In the genomic region with DNA sequence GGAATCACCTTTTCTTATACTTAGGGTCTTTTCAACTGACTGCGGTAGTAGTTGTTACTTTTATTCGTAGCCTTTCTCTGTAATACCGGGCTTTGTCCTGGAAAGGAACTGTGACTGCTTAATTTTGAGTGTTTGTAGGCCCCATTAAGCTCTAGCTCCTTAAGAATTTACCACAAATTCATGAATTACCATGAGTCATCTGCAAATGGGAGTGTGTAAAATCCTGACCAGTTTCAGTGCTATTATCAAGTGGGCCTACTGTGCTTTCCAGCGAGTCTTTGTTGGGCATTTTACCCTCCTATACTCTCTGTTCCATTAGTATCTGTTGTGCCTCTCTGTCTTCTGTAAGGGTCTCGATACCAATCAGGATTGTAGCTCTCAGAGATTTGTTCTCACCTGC, we compare ENCODE assay signal across 22 cellular contexts. TPM values are rescaled to one million over a fixed set of nuclear protein-coding genes. Genes with fewer than 3 reads are reported as not detected.
DNase-seq lines count a peak whose midpoint lies in the region; ATAC-seq and TF ChIP-seq lines count a peak whose summit lies in the region.
"Had no signal": no experiment of that assay in that cellular context is flagged by ENCODE, and none has a peak within 500 bp of the region (broad histone marks: within the 10 kb centered on the region; RNA-seq: fewer than 3 reads in every experiment).

No MANE protein-coding gene starts in this region.

- CTCF ChIA-PET in mammary epithelial cell (lab: Charles Lee; ENCODE audit: low non-redundant PET) = no interaction called here
- CTCF ChIA-PET in MCF 10A (lab: Yijun Ruan, JAX) = interaction anchor here (0.6 to 0.9 kb wide), 3 partner anchors 38 to 323 kb away, joined by 3 read pairs; no protein-coding TSS in a partner anchor
- CTCF ChIA-PET in activated CD4-positive, alpha-beta T cell treated with anti-CD3 and anti-CD28 coated beads, Interleukin-2, amount 10 ng/mL, durations not matched to agents 7 days and 5 days (lab: Charles Lee) = interaction anchor here (0.6 to 1.1 kb wide), 2 partner anchors 14 to 46 kb away, joined by 3 to 4 read pairs; no protein-coding TSS in a partner anchor

- no peaks in the 10 kb centered on the region for H3K27me3 ChIP-seq in mammary epithelial cell (ENCODE audit: insufficient read depth, low read length)
- H3K27me3 ChIP-seq in fibroblast of lung (ENCODE audit: control insufficient read depth, insufficient read depth, low read length) = no peaks in the 10 kb centered on the region
- H3K27me3 ChIP-seq: heart left ventricle, MG63 had no signal

- WGBS in mammary epithelial cell (ENCODE audit: low coverage, missing lambda C conversion rate) = 91% methylated on average over 5 of the region's 5 CpGs

- H3K4me1 Mint-ChIP-seq in MCF 10A (ENCODE audit: insufficient read depth, unreplicated experiment) = no peaks in the 10 kb centered on the region
- H3K4me1 Mint-ChIP-seq in activated T-helper 17 cell treated with anti-CD3 and anti-CD28 coated beads, Interleukin-2, amount 50 U/mL, for 72 hours = peaks cover 35% of the 10 kb centered on the region
- peaks cover 11% of the 10 kb centered on the region for H3K4me1 Mint-ChIP-seq in activated CD4-positive, alpha-beta T cell treated with anti-CD3 and anti-CD28 coated beads, Interleukin-2, amount 10 ng/mL, durations not matched to agents 7 days and 5 days
- H3K4me1 Mint-ChIP-seq: nephron progenitor cell had no signal

- H3K36me3 Mint-ChIP-seq in MCF 10A (ENCODE audit: insufficient read depth, unreplicated experiment) = peaks cover 47% of the 10 kb centered on the region
- peaks cover 57% of the 10 kb centered on the region for H3K36me3 Mint-ChIP-seq in activated T-helper 17 cell treated with anti-CD3 and anti-CD28 coated beads, Interleukin-2, amount 50 U/mL, for 72 hours (ENCODE audit: low read depth)
- peaks cover 42% of the 10 kb centered on the region for H3K36me3 Mint-ChIP-seq in activated CD4-positive, alpha-beta T cell treated with anti-CD3 and anti-CD28 coated beads, Interleukin-2, amount 10 ng/mL, durations not matched to agents 7 days and 5 days (ENCODE audit: low read depth)

- no peak for ATAC-seq in activated T-helper 17 cell treated with anti-CD3 and anti-CD28 coated beads, Interleukin-2, amount 50 U/mL, for 72 hours (replicated peaks)
- ATAC-seq: heart left ventricle, left ventricle myocardium superior had no signal

- intact Hi-C loops in mammary epithelial cell (cut with micrococcal nuclease) (no loop called here), MCF 10A (cut with micrococcal nuclease) (no loop called here)

- H3K27me3 Mint-ChIP-seq in MCF 10A (ENCODE audit: insufficient read depth, unreplicated experiment) = no peaks in the 10 kb centered on the region
- H3K27me3 Mint-ChIP-seq in activated T-helper 17 cell treated with anti-CD3 and anti-CD28 coated beads, Interleukin-2, amount 50 U/mL, for 72 hours = no peaks in the 10 kb centered on the region
- no peaks in the 10 kb centered on the region for H3K27me3 Mint-ChIP-seq in activated CD4-positive, alpha-beta T cell treated with anti-CD3 and anti-CD28 coated beads, Interleukin-2, amount 10 ng/mL, durations not matched to agents 7 days and 5 days
- H3K27me3 Mint-ChIP-seq: type B pancreatic cell had no signal

- H3K4me3 ChIP-seq in mammary epithelial cell (replicated peaks in 1 of 3; ENCODE audit: insufficient read depth in 1 of 3, low read depth in 2 of 3, low read length in 3 of 3) (no peak overlapping the region), fibroblast of lung (replicated peaks in 1 of 4; ENCODE audit: control extremely low read depth in 1 of 4, insufficient read depth in 1 of 4, low read depth in 3 of 4, low read length in 4 of 4) (no peak overlapping the region)
- H3K4me3 ChIP-seq: heart left ventricle, MG63 had no signal

- H3K79me2 ChIP-seq in mammary epithelial cell (ENCODE audit: insufficient read depth, low read length) (peaks cover 2% of the 10 kb centered on the region), fibroblast of lung (ENCODE audit: control insufficient read depth, insufficient read depth, low read length) (no peaks in the 10 kb centered on the region)

- in situ Hi-C loops in mammary epithelial cell (cut with MboI; ENCODE audit: low sequenced_read_pairs in 2 of 2) = no loop called here

- BruUV-seq in mammary epithelial cell (replicated peaks; lab: Mats Ljungman, UMichigan) (no TSS peak), MCF 10A (replicated peaks; lab: Mats Ljungman, UMichigan) (no TSS peak)

- H3K9me3 ChIP-seq in mammary epithelial cell (replicated peaks; ENCODE audit: insufficient read depth, low read length) = no peaks in the 10 kb centered on the region
- no peaks in the 10 kb centered on the region for H3K9me3 ChIP-seq in fibroblast of lung (ENCODE audit: control insufficient read depth, insufficient read depth, low read depth, low read length)

- H3K4me3 Mint-ChIP-seq in MCF 10A (ENCODE audit: unreplicated experiment) = no peak overlapping the region
- peak overlapping the region; percentile 33 for H3K4me3 Mint-ChIP-seq in activated T-helper 17 cell treated with anti-CD3 and anti-CD28 coated beads, Interleukin-2, amount 50 U/mL, for 72 hours
- no peak overlapping the region for H3K4me3 Mint-ChIP-seq in activated CD4-positive, alpha-beta T cell treated with anti-CD3 and anti-CD28 coated beads, Interleukin-2, amount 10 ng/mL, durations not matched to agents 7 days and 5 days
- H3K4me3 Mint-ChIP-seq: nephron progenitor cell, type B pancreatic cell had no signal

- H3K27ac Mint-ChIP-seq in MCF 10A (ENCODE audit: low read depth, unreplicated experiment) = no peak overlapping the region
- H3K27ac Mint-ChIP-seq in activated T-helper 17 cell treated with anti-CD3 and anti-CD28 coated beads, Interleukin-2, amount 50 U/mL, for 72 hours = peak overlapping the region; percentile 31
- no peak overlapping the region for H3K27ac Mint-ChIP-seq in activated CD4-positive, alpha-beta T cell treated with anti-CD3 and anti-CD28 coated beads, Interleukin-2, amount 10 ng/mL, durations not matched to agents 7 days and 5 days
- H3K27ac Mint-ChIP-seq: nephron progenitor cell, type B pancreatic cell had no signal

- H3K4me2 ChIP-seq in mammary epithelial cell (ENCODE audit: insufficient read depth, low read depth, low read length) = no peak overlapping the region
- no peak overlapping the region for H3K4me2 ChIP-seq in fibroblast of lung (ENCODE audit: extremely low read depth, insufficient read depth, low read length)

- DNase-seq in mammary epithelial cell (peak; percentile 42), MCF 10A (ENCODE audit: unreplicated experiment) (no peak), fibroblast of lung (ENCODE audit: low read depth in 2 of 2) (peak; percentile 33 to 89), NCI-H2171 treated with DMSO at 0.1 percent for 48 hours (lab: John Stamatoyannopoulos, UW) (no peak), DMS53 treated with DMSO at 0.1 percent for 48 hours (lab: John Stamatoyannopoulos, UW; ENCODE audit: unreplicated experiment) (no peak), epidermal melanocyte (ENCODE audit: insufficient read length, low spot score) (no peak)
- DNase-seq in activated CD4-positive, alpha-beta T cell treated with anti-CD3 and anti-CD28 coated beads, Interleukin-2, amount 10 ng/mL, durations not matched to agents 7 days and 5 days = no peak
- DNase-seq: 8988T; activated CD4-positive, alpha-beta T cell treated with anti-CD3 and anti-CD28 coated beads, Interleukin-2, amount 50 U/mL, for 1 hour; activated CD8-positive, alpha-beta memory T cell treated with anti-CD3 and anti-CD28 coated beads, Interleukin-2, amount 50 U/mL, for 4 hours; activated effector memory CD4-positive, alpha-beta T cell treated with anti-CD3 and anti-CD28 coated beads, Interleukin-2, amount 50 U/mL, for 16 hours; C1 segment of cervical spinal cord; caudate nucleus; heart left ventricle; left ventricle myocardium superior; MG63; NCI-H1694; nephron progenitor cell; SHP77; stimulated activated naive CD4-positive, alpha-beta T cell treated with Interleukin-2 at 50 U/mL for 16 hours had no signal

- POLR2A ChIA-PET in MCF 10A (lab: Yijun Ruan, JAX) = interaction anchor here (0.6 kb wide), 1 partner anchor 714 kb away, joined by 4 read pairs; no protein-coding TSS in a partner anchor
- POLR2A ChIA-PET in activated CD4-positive, alpha-beta T cell treated with anti-CD3 and anti-CD28 coated beads, Interleukin-2, amount 10 ng/mL, durations not matched to agents 7 days and 5 days (lab: Charles Lee) = no interaction called here

- peaks cover 10% of the 10 kb centered on the region for H3K9me3 Mint-ChIP-seq in MCF 10A (ENCODE audit: unreplicated experiment)
- H3K9me3 Mint-ChIP-seq in activated T-helper 17 cell treated with anti-CD3 and anti-CD28 coated beads, Interleukin-2, amount 50 U/mL, for 72 hours = peaks cover 6% of the 10 kb centered on the region
- peaks cover 17% of the 10 kb centered on the region for H3K9me3 Mint-ChIP-seq in activated CD4-positive, alpha-beta T cell treated with anti-CD3 and anti-CD28 coated beads, Interleukin-2, amount 10 ng/mL, durations not matched to agents 7 days and 5 days

- H3K4me1 ChIP-seq in mammary epithelial cell (ENCODE audit: insufficient read depth, low read length) (no peaks in the 10 kb centered on the region), fibroblast of lung (ENCODE audit: control insufficient read depth, extremely low read depth, insufficient read depth, low read length) (peaks cover 4% of the 10 kb centered on the region)

- no peak overlapping the region for H2AFZ ChIP-seq in mammary epithelial cell (ENCODE audit: low read depth, low read length)
- no peak overlapping the region for H2AFZ ChIP-seq in fibroblast of lung (ENCODE audit: low read length)

- H3K36me3 ChIP-seq in mammary epithelial cell (ENCODE audit: insufficient read depth, low read length) (peaks cover 9% of the 10 kb centered on the region), fibroblast of lung (ENCODE audit: control insufficient read depth, insufficient read depth, low read length) (no peaks in the 10 kb centered on the region)

- dilution Hi-C loops in mammary epithelial cell (cut with HindIII; ENCODE audit: low sequenced_read_pairs) = no loop called here

- TF ChIP-seq CTCF in mammary epithelial cell (conservative IDR thresholded peaks at IDR 0.05 in 1 of 2, IDR thresholded peaks at IDR 0.05 in 1 of 2; ENCODE audit: extremely low read depth in 1 of 2, insufficient read depth in 1 of 2, low read depth in 1 of 2, low read length in 2 of 2) = no peak
- TF ChIP-seq CTCF in MCF 10A (IDR thresholded peaks at IDR 0.05; ENCODE audit: unreplicated experiment) = no peak
- TF ChIP-seq CTCF in fibroblast of lung (conservative IDR thresholded peaks at IDR 0.05 in 1 of 2, IDR thresholded peaks at IDR 0.05 in 1 of 2; ENCODE audit: low read depth in 1 of 2, low read length in 2 of 2) = no peak

- no peaks in the 10 kb centered on the region for H4K20me1 ChIP-seq in mammary epithelial cell (ENCODE audit: insufficient read depth, low read length)
- H4K20me1 ChIP-seq in fibroblast of lung (ENCODE audit: control insufficient read depth, extremely low read depth, insufficient read depth, low read length) = no peaks in the 10 kb centered on the region

- H3K27ac ChIP-seq in mammary epithelial cell (ENCODE audit: insufficient read depth, low read depth, low read length) = no peak overlapping the region
- H3K27ac ChIP-seq in fibroblast of lung (ENCODE audit: insufficient read depth, low read length) = no peak overlapping the region
- H3K27ac ChIP-seq: heart left ventricle had no signal

- H3K9ac ChIP-seq in mammary epithelial cell (ENCODE audit: insufficient read depth, low read length) = no peak overlapping the region
- H3K9ac ChIP-seq in fibroblast of lung (ENCODE audit: insufficient read depth, low read length) = no peak overlapping the region

RNA-seq across cellular contexts. Expression of a gene that starts 49.7 kb away (rescaled TPM):
- total RNA-seq in mammary epithelial cell = 10 to 100 TPM; 39.2 to 41.4 TPM
- polyA plus RNA-seq in mammary epithelial cell = 20.0 TPM
- 43.1 TPM for polyA minus RNA-seq in mammary epithelial cell
- 70.4 and 77.0 TPM in 2 replicates for total RNA-seq in MCF 10A (2022)
- total RNA-seq in activated T-helper 17 cell treated with anti-CD3 and anti-CD28 coated beads, Interleukin-2, amount 50 U/mL, for 72 hours = 10 to 100 TPM; 14.2 to 23.4 TPM
- total RNA-seq in fibroblast of lung = 57.0 and 57.5 TPM in 2 replicates
- polyA plus RNA-seq in fibroblast of lung = 60.6 and 68.4 TPM in 2 replicates
- 40.7 and 47.9 TPM in 2 replicates for polyA plus RNA-seq in fibroblast of lung (2012)
- polyA minus RNA-seq in fibroblast of lung (ENCODE audit: low replicate concordance) = 7.1 and 11.3 TPM in 2 replicates
- total RNA-seq in activated CD4-positive, alpha-beta T cell treated with anti-CD3 and anti-CD28 coated beads, Interleukin-2, amount 10 ng/mL, durations not matched to agents 7 days and 5 days = 10 to 100 TPM; 37.5 to 44.3 TPM

Comparison
In these comparisons a context has a peak if more than half of its experiments do, and no peak if none do; other contexts are left out.
1. DNase-seq: peak in mammary epithelial cell (single experiment) and fibroblast of lung (2 of 2); none in MCF 10A (single experiment), NCI-H2171 treated with DMSO at 0.1 percent for 48 hours (single experiment), DMS53 treated with DMSO at 0.1 percent for 48 hours (single experiment), activated CD4-positive, alpha-beta T cell treated with anti-CD3 and anti-CD28 coated beads, Interleukin-2, amount 10 ng/mL, durations not matched to agents 7 days and 5 days (single experiment) and epidermal melanocyte (single experiment).